23 cellular contexts compared by ENCODE assay signal in genomic region chr19:15550273-15550672, GRCh38.
A peak's percentile ranks its signal among the peaks of the same experiment; 100 is the strongest.
DNase-seq lines count a peak whose midpoint lies in the region; ATAC-seq lines count a peak whose summit lies in the region.
"Had no signal": no experiment of that assay in that cellular context is flagged by ENCODE, and none has a peak within 500 bp of the region (broad histone marks: within the 10 kb centered on the region; RNA-seq: fewer than 3 reads in every experiment).

No MANE protein-coding gene starts in this region.

- H3K27ac Mint-ChIP-seq in T-helper 1 cell treated with Interleukin-12 subunit alpha and Interleukin-12 subunit beta and Interleukin-4 antibody, amounts not matched to agents 30 μg/mL and 1 μg/mL, for 36 hours, result peak overlapping the region; percentile 27
- H3K27ac Mint-ChIP-seq in stimulated activated naive CD8-positive, alpha-beta T cell treated with anti-CD3 and anti-CD28 coated beads, Interleukin-15, amount 100 ng/mL, for 72 hours, result no peak overlapping the region
- H3K27ac Mint-ChIP-seq in central memory CD8-positive, alpha-beta T cell (ENCODE audit: low read depth), result no peak overlapping the region
- no peak overlapping the region for H3K27ac Mint-ChIP-seq in stimulated activated memory B cell treated with anti-CD40 and anti-IgM and Interleukin-4, amounts not matched to agents 10 μg/mL and 1 μg/mL and 100 μg/mL, for 72 hours
- H3K27ac Mint-ChIP-seq: stimulated activated naive CD8-positive, alpha-beta T cell treated with anti-CD3 and anti-CD28 coated beads, Interleukin-15, Interleukin-2, amounts not matched to agents 100 ng/mL and 50 ng/mL, for 24 hours; WTC11 had no signal

- peaks cover 19% of the 10 kb centered on the region for H3K27me3 Mint-ChIP-seq in T-helper 1 cell treated with Interleukin-12 subunit alpha and Interleukin-12 subunit beta and Interleukin-4 antibody, amounts not matched to agents 30 μg/mL and 1 μg/mL, for 36 hours (ENCODE audit: low read depth)
- no peaks in the 10 kb centered on the region for H3K27me3 Mint-ChIP-seq in stimulated activated naive CD8-positive, alpha-beta T cell treated with anti-CD3 and anti-CD28 coated beads, Interleukin-15, amount 100 ng/mL, for 72 hours
- no peaks in the 10 kb centered on the region for H3K27me3 Mint-ChIP-seq in central memory CD8-positive, alpha-beta T cell
- peaks cover 39% of the 10 kb centered on the region for H3K27me3 Mint-ChIP-seq in stimulated activated memory B cell treated with anti-CD40 and anti-IgM and Interleukin-4, amounts not matched to agents 10 μg/mL and 1 μg/mL and 100 μg/mL, for 72 hours

- no peak for ATAC-seq in stimulated activated naive CD8-positive, alpha-beta T cell treated with anti-CD3 and anti-CD28 coated beads, Interleukin-15, amount 100 ng/mL, for 72 hours
- ATAC-seq in stimulated activated naive CD8-positive, alpha-beta T cell treated with anti-CD3 and anti-CD28 coated beads, Interleukin-15, Interleukin-2, amounts not matched to agents 100 U/mL and 50 U/mL, for 24 hours, result no peak
- no peak for ATAC-seq in central memory CD8-positive, alpha-beta T cell (replicated peaks; ENCODE audit: extremely low read depth, poor library complexity, severe bottlenecking)
- no peak for ATAC-seq in stimulated activated memory B cell treated with anti-CD40 and anti-IgM and Interleukin-4, amounts not matched to agents 10 μg/mL and 1 μg/mL and 100 μg/mL, for 72 hours
- ATAC-seq in GM18519 (IDR thresholded peaks at IDR 0.05; ENCODE audit: low FRiP score, unreplicated experiment), result no peak
- ATAC-seq: body of pancreas, esophagus mucosa, left lobe of liver had no signal

- H3K4me3 Mint-ChIP-seq in T-helper 1 cell treated with Interleukin-12 subunit alpha and Interleukin-12 subunit beta and Interleukin-4 antibody, amounts not matched to agents 30 μg/mL and 1 μg/mL, for 36 hours, result peak overlapping the region; percentile 22
- peak overlapping the region; percentile 83 to 84 for H3K4me3 Mint-ChIP-seq in stimulated activated naive CD8-positive, alpha-beta T cell treated with anti-CD3 and anti-CD28 coated beads, Interleukin-15, amount 100 ng/mL, for 72 hours
- H3K4me3 Mint-ChIP-seq in central memory CD8-positive, alpha-beta T cell, result peak overlapping the region; percentile 83
- peak overlapping the region; percentile 57 for H3K4me3 Mint-ChIP-seq in stimulated activated memory B cell treated with anti-CD40 and anti-IgM and Interleukin-4, amounts not matched to agents 10 μg/mL and 1 μg/mL and 100 μg/mL, for 72 hours

- H3K36me3 Mint-ChIP-seq in T-helper 1 cell treated with Interleukin-12 subunit alpha and Interleukin-12 subunit beta and Interleukin-4 antibody, amounts not matched to agents 30 μg/mL and 1 μg/mL, for 36 hours (ENCODE audit: low read depth), result no peaks in the 10 kb centered on the region
- no peaks in the 10 kb centered on the region for H3K36me3 Mint-ChIP-seq in central memory CD8-positive, alpha-beta T cell (ENCODE audit: insufficient read depth)
- no peaks in the 10 kb centered on the region for H3K36me3 Mint-ChIP-seq in stimulated activated memory B cell treated with anti-CD40 and anti-IgM and Interleukin-4, amounts not matched to agents 10 μg/mL and 1 μg/mL and 100 μg/mL, for 72 hours
- H3K36me3 Mint-ChIP-seq: WTC11 had no signal

- no peak for DNase-seq in T-helper 1 cell
- no peak for DNase-seq in stimulated activated naive CD8-positive, alpha-beta T cell treated with anti-CD3 and anti-CD28 coated beads, Interleukin-15, amount 100 ng/mL, for 72 hours
- DNase-seq in stimulated activated naive CD8-positive, alpha-beta T cell treated with anti-CD3 and anti-CD28 coated beads, Interleukin-15, Interleukin-2, amounts not matched to agents 100 U/mL and 50 U/mL, for 24 hours, result no peak
- DNase-seq in central memory CD8-positive, alpha-beta T cell (ENCODE audit: low spot score in 2 of 2), result no peak
- no peak for DNase-seq in activated CD8-positive, alpha-beta memory T cell treated with anti-CD3 and anti-CD28 coated beads for 24 hours
- DNase-seq: activated CD8-positive, alpha-beta memory T cell treated with anti-CD3 and anti-CD28 coated beads, Interleukin-2, amount 50 U/mL, for 48 hours; activated effector memory CD4-positive, alpha-beta T cell treated with Interleukin-2 at 50 U/mL for 16 hours; cerebellar nuclear complex; DMS 273 treated with DMSO at 0.1 percent for 48 hours; Karpas-422; NCI-H1436 treated with DMSO at 0.1 percent for 48 hours; NCI-H2107; NCI-H446; NCI-H774; SIG-M5 had no signal

- H3K4me1 Mint-ChIP-seq in T-helper 1 cell treated with Interleukin-12 subunit alpha and Interleukin-12 subunit beta and Interleukin-4 antibody, amounts not matched to agents 30 μg/mL and 1 μg/mL, for 36 hours (ENCODE audit: low read depth), result peaks cover 21% of the 10 kb centered on the region
- H3K4me1 Mint-ChIP-seq in stimulated activated naive CD8-positive, alpha-beta T cell treated with anti-CD3 and anti-CD28 coated beads, Interleukin-15, amount 100 ng/mL, for 72 hours, result peaks cover 27% of the 10 kb centered on the region
- peaks cover 27% of the 10 kb centered on the region for H3K4me1 Mint-ChIP-seq in central memory CD8-positive, alpha-beta T cell
- peaks cover 13% of the 10 kb centered on the region for H3K4me1 Mint-ChIP-seq in stimulated activated memory B cell treated with anti-CD40 and anti-IgM and Interleukin-4, amounts not matched to agents 10 μg/mL and 1 μg/mL and 100 μg/mL, for 72 hours
- H3K4me1 Mint-ChIP-seq: WTC11 had no signal

- no peaks in the 10 kb centered on the region for H3K9me3 Mint-ChIP-seq in T-helper 1 cell treated with Interleukin-12 subunit alpha and Interleukin-12 subunit beta and Interleukin-4 antibody, amounts not matched to agents 30 μg/mL and 1 μg/mL, for 36 hours
- no peaks in the 10 kb centered on the region for H3K9me3 Mint-ChIP-seq in stimulated activated naive CD8-positive, alpha-beta T cell treated with anti-CD3 and anti-CD28 coated beads, Interleukin-15, amount 100 ng/mL, for 72 hours
- H3K9me3 Mint-ChIP-seq in central memory CD8-positive, alpha-beta T cell, result no peaks in the 10 kb centered on the region
- no peaks in the 10 kb centered on the region for H3K9me3 Mint-ChIP-seq in stimulated activated memory B cell treated with anti-CD40 and anti-IgM and Interleukin-4, amounts not matched to agents 10 μg/mL and 1 μg/mL and 100 μg/mL, for 72 hours
- H3K9me3 Mint-ChIP-seq: stimulated activated naive CD8-positive, alpha-beta T cell treated with anti-CD3 and anti-CD28 coated beads, Interleukin-15, Interleukin-2, amounts not matched to agents 100 ng/mL and 50 ng/mL, for 24 hours had no signal

Comparison
In these comparisons a context has a peak if more than half of its experiments do, and no peak if none do; other contexts are left out.
1. H3K4me3 Mint-ChIP-seq: peak in every context shown above with its lines; median percentile 84 in stimulated activated naive CD8-positive, alpha-beta T cell treated with anti-CD3 and anti-CD28 coated beads, Interleukin-15, amount 100 ng/mL, for 72 hours; 83 in central memory CD8-positive, alpha-beta T cell; 57 in stimulated activated memory B cell treated with anti-CD40 and anti-IgM and Interleukin-4, amounts not matched to agents 10 μg/mL and 1 μg/mL and 100 μg/mL, for 72 hours; 22 in T-helper 1 cell treated with Interleukin-12 subunit alpha and Interleukin-12 subunit beta and Interleukin-4 antibody, amounts not matched to agents 30 μg/mL and 1 μg/mL, for 36 hours.